In genomic region chr20:22452442-22453011, GRCh38 we compare ENCODE assay signal across 7 cellular contexts.
"Had no signal": no experiment of that assay in that cellular context is flagged by ENCODE, and none has a peak within 500 bp of the region (broad histone marks: within the 10 kb centered on the region; RNA-seq: fewer than 3 reads in every experiment).

No MANE protein-coding gene starts in this region.

- H3K27ac Mint-ChIP-seq: activated naive CD4-positive, alpha-beta T cell treated with anti-CD3 and anti-CD28 coated beads for 36 hours; stimulated activated naive CD8-positive, alpha-beta T cell treated with anti-CD3 and anti-CD28 coated beads, Interleukin-15, Interleukin-2, amounts not matched to agents 100 ng/mL and 50 ng/mL, for 24 hours had no signal

- H3K9me3 ChIP-seq: esophagus muscularis mucosa, testis had no signal

- H3K27me3 Mint-ChIP-seq: stimulated activated naive CD8-positive, alpha-beta T cell treated with anti-CD3 and anti-CD28 coated beads, Interleukin-15, Interleukin-2, amounts not matched to agents 100 ng/mL and 50 ng/mL, for 24 hours had no signal

- H3K4me1 ChIP-seq: testis had no signal

- H3K9me3 Mint-ChIP-seq: activated naive CD4-positive, alpha-beta T cell treated with anti-CD3 and anti-CD28 coated beads for 36 hours; stimulated activated naive CD8-positive, alpha-beta T cell treated with anti-CD3 and anti-CD28 coated beads, Interleukin-15, Interleukin-2, amounts not matched to agents 100 ng/mL and 50 ng/mL, for 24 hours had no signal

- DNase-seq: activated CD4-positive, alpha-beta T cell treated with anti-CD3 and anti-CD28 coated beads for 48 hours; activated naive CD4-positive, alpha-beta T cell treated with anti-CD3 and anti-CD28 coated beads for 36 hours; stimulated activated CD4-positive, alpha-beta T cell treated with anti-CD3 and anti-CD28 coated beads, Interleukin-2, amount 100 ng/mL, for 48 hours; testis had no signal

- H3K4me3 Mint-ChIP-seq: activated naive CD4-positive, alpha-beta T cell treated with anti-CD3 and anti-CD28 coated beads for 36 hours; stimulated activated naive CD8-positive, alpha-beta T cell treated with anti-CD3 and anti-CD28 coated beads, Interleukin-15, Interleukin-2, amounts not matched to agents 100 ng/mL and 50 ng/mL, for 24 hours had no signal

- H3K4me3 ChIP-seq: cardiac muscle cell, esophagus muscularis mucosa, testis had no signal

- H3K27ac ChIP-seq: cardiac muscle cell, esophagus muscularis mucosa, testis had no signal

- H3K27me3 ChIP-seq: testis had no signal

- H3K36me3 ChIP-seq: cardiac muscle cell, esophagus muscularis mucosa had no signal
